In genomic region chr2:160407393-160408204, GRCh38 we compare ENCODE assay signal across 9 cellular contexts.
A peak's percentile ranks its signal among the peaks of the same experiment; 100 is the strongest.
DNase-seq lines count a peak whose midpoint lies in the region; ATAC-seq and TF ChIP-seq lines count a peak whose summit lies in the region.
"Had no signal": no experiment of that assay in that cellular context is flagged by ENCODE, and none has a peak within 500 bp of the region (broad histone marks: within the 10 kb centered on the region; RNA-seq: fewer than 3 reads in every experiment).

No MANE protein-coding gene starts in this region.

- H3K4me3 ChIP-seq in epithelial cell of proximal tubule (ENCODE audit: low read depth, low read length) = peak overlapping the region; percentile 82
- no peak overlapping the region for H3K4me3 ChIP-seq in mucosa of stomach (ENCODE audit: low read length)
- H3K4me3 ChIP-seq in stomach = peak overlapping the region; percentile 75 to 93 (median 81)

- DNase-seq in NCI-H1436 (lab: John Stamatoyannopoulos, UW) = peak; percentile 42
- no peak for DNase-seq in NCI-H1436 treated with DMSO at 0.1 percent for 48 hours (lab: John Stamatoyannopoulos, UW)
- DNase-seq in NCI-H226 = peak; percentile 63
- peak; percentile 41 for DNase-seq in activated T-cell treated with anti-CD3 and anti-CD28 coated beads for 1 hour (ENCODE audit: low read depth)
- no peak for DNase-seq in epithelial cell of proximal tubule (ENCODE audit: low read depth)
- DNase-seq in stomach = peak; percentile 53

- H3K9me3 ChIP-seq in mucosa of stomach (ENCODE audit: control insufficient read depth, low read length) (no peaks in the 10 kb centered on the region), stomach (no peaks in the 10 kb centered on the region)

- TF ChIP-seq EP300 in stomach (IDR thresholded peaks at IDR 0.05) = no peak

- peak; percentile 58 for ATAC-seq in HG02798 (IDR thresholded peaks at IDR 0.05; ENCODE audit: poor library complexity, unreplicated experiment)

- H3K27me3 ChIP-seq in mucosa of stomach (ENCODE audit: control insufficient read depth, insufficient read depth, low read length) (no peaks in the 10 kb centered on the region), stomach (no peaks in the 10 kb centered on the region)

- H3K4me1 ChIP-seq in mucosa of stomach (ENCODE audit: control insufficient read depth, insufficient read depth, low read length) (peaks cover 23% of the 10 kb centered on the region), stomach (peaks cover 32 to 81% (median 55%) of the 10 kb centered on the region in 4 donors)

- WGBS in stomach, 5 donors = 0 to 1% (median 0%) methylated on average over 35 to 121 of the region's 121 CpGs

- intact Hi-C loops in stomach (cut with DNase I; ENCODE audit: low total_unique reads) = no loop called here

- H3K27ac ChIP-seq in stomach = peak overlapping the region; percentile 94 to 98 (median 96)
- H3K27ac ChIP-seq: C4-2B had no signal

- H3K36me3 ChIP-seq in mucosa of stomach (ENCODE audit: control insufficient read depth, insufficient read depth, low read length) (no peaks in the 10 kb centered on the region), stomach (no peaks in the 10 kb centered on the region)

- TF ChIP-seq CTCF in epithelial cell of proximal tubule (conservative IDR thresholded peaks at IDR 0.05; ENCODE audit: low read depth, low read length) (no peak), stomach (IDR thresholded peaks at IDR 0.05) (peak in 1 of 7 experiments; percentile 5)

- no peak for TF ChIP-seq POLR2A in stomach (IDR thresholded peaks at IDR 0.05)

- peak overlapping the region; percentile 61 for H3K9ac ChIP-seq in mucosa of stomach (ENCODE audit: low read length)

Comparison
In these comparisons a context has a peak if more than half of its experiments do, and no peak if none do; other contexts are left out.
1. DNase-seq: peak in NCI-H1436 (single experiment), NCI-H226 (single experiment), activated T-cell treated with anti-CD3 and anti-CD28 coated beads for 1 hour (single experiment) and stomach (single experiment); none in NCI-H1436 treated with DMSO at 0.1 percent for 48 hours (single experiment) and epithelial cell of proximal tubule (single experiment).